ENCODE assay signal across 1 cellular context in genomic region chr12:94198872-94199271, GRCh38.
TF ChIP-seq lines count a peak whose summit lies in the region.

No MANE protein-coding gene starts in this region.

TF ChIP-seq in GM23338, 12 proteins besides CTCF, POLR2A, EP300 and RAD21 (continued from another document):
- TF ChIP-seq ZNF462 (CRISPR knock-in tag; IDR thresholded peaks at IDR 0.05) (no peak), NANOG (IDR thresholded peaks at IDR 0.05; ENCODE audit: borderline replicate concordance) (no peak), ETS1 (IDR thresholded peaks at IDR 0.05) (no peak)
